ENCODE assay signal across 25 cellular contexts in the genomic region with DNA sequence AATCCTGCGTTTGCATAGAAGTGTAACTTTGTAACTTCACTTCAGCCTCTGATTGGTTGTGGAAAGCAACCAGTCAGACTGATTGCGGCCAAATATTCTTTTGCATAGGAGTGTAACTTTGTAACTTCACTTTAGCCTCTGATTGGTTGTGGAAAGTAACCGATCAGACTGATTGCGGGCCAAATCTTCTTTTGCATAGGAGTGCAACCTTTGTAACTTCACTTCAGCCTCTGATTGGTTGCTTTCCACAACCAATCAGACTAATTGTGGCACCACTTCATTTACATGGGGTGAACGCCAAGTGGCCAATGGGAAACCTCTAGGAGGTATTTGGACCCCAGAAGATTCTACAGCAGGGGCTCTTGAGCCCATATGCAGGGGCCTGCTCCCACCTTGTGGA. TPM values are rescaled to one million over a fixed set of nuclear protein-coding genes. Genes with fewer than 3 reads are reported as not detected.
A peak's percentile ranks its signal among the peaks of the same experiment; 100 is the strongest.
DNase-seq lines count a peak whose midpoint lies in the region; ATAC-seq, FAIRE-seq and TF ChIP-seq lines count a peak whose summit lies in the region.
"Had no signal": no experiment of that assay in that cellular context is flagged by ENCODE, and none has a peak within 500 bp of the region (broad histone marks: within the 10 kb centered on the region; RNA-seq: fewer than 3 reads in every experiment).

No MANE protein-coding gene starts in this region.

- H3K4me3 Mint-ChIP-seq in endodermal cell: no peak overlapping the region
- H3K4me3 Mint-ChIP-seq: CD8-positive, alpha-beta memory T cell had no signal

- 72% methylated on average over 5 of the region's 5 CpGs for WGBS in HepG2 (ENCODE audit: low lambda C conversion rate)
- 93% methylated on average over 5 of the region's 5 CpGs for WGBS in right lobe of liver (ENCODE audit: insufficient coverage, low coverage, low lambda C conversion rate, missing lambda C conversion rate)
- WGBS in endodermal cell (ENCODE audit: insufficient coverage in 1 of 2, insufficient read length in 1 of 2), 2 experiments: 89 to 96% methylated on average over 5 of the region's 5 CpGs

- peaks cover 7% of the 10 kb centered on the region for H3K4me1 Mint-ChIP-seq in endodermal cell

- no peak for TF ChIP-seq CTCF in HepG2 (CRISPR knock-in tag; IDR thresholded peaks at IDR 0.05)
- no peak for TF ChIP-seq CTCF in right lobe of liver (IDR thresholded peaks at IDR 0.05)
- TF ChIP-seq CTCF in endodermal cell (conservative IDR thresholded peaks at IDR 0.05): no peak

- ATAC-seq in HepG2: no peak
- ATAC-seq in right lobe of liver: no peak
- ATAC-seq in Right ventricle myocardium superior (ENCODE audit: poor library complexity): no peak
- ATAC-seq: Right ventricle myocardium inferior had no signal

- H3K36me3 ChIP-seq in HepG2 (replicated peaks in 1 of 2; ENCODE audit: control insufficient read depth in 1 of 2, insufficient read depth in 2 of 2, low read length in 2 of 2): no peaks in the 10 kb centered on the region
- no peaks in the 10 kb centered on the region for H3K36me3 ChIP-seq in right lobe of liver
- peaks cover under 1% of the 10 kb centered on the region for H3K36me3 ChIP-seq in endodermal cell (ENCODE audit: control insufficient read depth, insufficient read depth, low read length)
- H3K36me3 ChIP-seq: BE2C had no signal

- H3K9me3 Mint-ChIP-seq in endodermal cell: peaks cover 5% of the 10 kb centered on the region
- H3K9me3 Mint-ChIP-seq: CD14-positive monocyte; CD8-positive, alpha-beta memory T cell had no signal

- H3K4me2 ChIP-seq in HepG2 (ENCODE audit: low read depth, low read length): no peak overlapping the region
- H3K4me2 ChIP-seq: PC-9 had no signal

- CTCF ChIA-PET in HepG2 (lab: Yijun Ruan, JAX; ENCODE audit: low intra/inter-chr PET ratio, low total read pairs): no interaction called here

- no peak for DNase-seq in HepG2 (ENCODE audit: low spot score)
- no peak for DNase-seq in right lobe of liver
- peak; percentile 36 for DNase-seq in endodermal cell
- no peak for DNase-seq in substantia nigra (lab: John Stamatoyannopoulos, UW)
- DNase-seq in Right ventricle myocardium superior: no peak
- DNase-seq in AG08396 (ENCODE audit: low spot score): no peak
- no peak for DNase-seq in NCI-H510A treated with DMSO at 0.1 percent for 48 hours (lab: John Stamatoyannopoulos, UW)
- DNase-seq: BE2C; CD8-positive, alpha-beta memory T cell; DMS79 treated with DMSO at 0.1 percent for 48 hours; GF-D8; MV-4-11; NCI-H1105; NCI-H1436 treated with DMSO at 0.1 percent for 48 hours; NCI-H1930; NCI-H446 treated with DMSO at 0.1 percent for 48 hours; NCI-H526 treated with DMSO at 0.1 percent for 48 hours; PC-9 had no signal

- intact Hi-C loops in HepG2 (cut with micrococcal nuclease; ENCODE audit: unreplicated experiment): no loop called here
- intact Hi-C loops in right lobe of liver (cut with DNase I): no loop called here
- intact Hi-C loops in Right ventricle myocardium superior (cut with DNase I): no loop called here

- no TSS peak for BruUV-seq in HepG2 (replicated peaks; lab: Mats Ljungman, UMichigan)

- TF ChIP-seq POLR2A in HepG2 (IDR thresholded peaks at IDR 0.05; ENCODE audit: insufficient read depth in 1 of 2, low read depth in 2 of 2, low read length in 2 of 2) (no peak), right lobe of liver (IDR thresholded peaks at IDR 0.05) (no peak)

- POLR2A ChIA-PET in HepG2 (lab: Yijun Ruan, JAX): interaction anchor here (1.4 kb wide), 1 partner anchor 10 kb away, joined by 5 read pairs; no protein-coding TSS in a partner anchor

- H3K36me3 Mint-ChIP-seq in endodermal cell (ENCODE audit: low read depth): peaks cover 8% of the 10 kb centered on the region
- H3K36me3 Mint-ChIP-seq: CD14-positive monocyte; CD8-positive, alpha-beta memory T cell had no signal

- TF ChIP-seq RAD21 in HepG2 (CRISPR knock-in tag; IDR thresholded peaks at IDR 0.05): no peak

- peaks cover 62% of the 10 kb centered on the region for H3K4me1 ChIP-seq in HepG2 (ENCODE audit: insufficient read depth, low read length)
- H3K4me1 ChIP-seq in right lobe of liver: no peaks in the 10 kb centered on the region
- H3K4me1 ChIP-seq in endodermal cell (ENCODE audit: control insufficient read depth, insufficient read depth, low read length): no peaks in the 10 kb centered on the region
- H3K4me1 ChIP-seq: BE2C had no signal

- H3K4me3 ChIP-seq in HepG2 (replicated peaks in 1 of 3; ENCODE audit: insufficient read depth in 1 of 3, low read depth in 2 of 3, low read length in 3 of 3): no peak overlapping the region
- H3K4me3 ChIP-seq in right lobe of liver: no peak overlapping the region
- no peak overlapping the region for H3K4me3 ChIP-seq in endodermal cell (ENCODE audit: low read length)
- H3K4me3 ChIP-seq: PC-9, SJSA1 had no signal

- H3K27ac ChIP-seq in HepG2 (ENCODE audit: extremely low read length, insufficient read depth, low read length): no peak overlapping the region
- H3K27ac ChIP-seq in right lobe of liver: no peak overlapping the region
- H3K27ac ChIP-seq in endodermal cell (ENCODE audit: low read depth, low read length): no peak overlapping the region
- H3K27ac ChIP-seq in substantia nigra (ENCODE audit: low read depth, low read length, poor library complexity, severe bottlenecking): peak overlapping the region; percentile 100
- H3K27ac ChIP-seq: 22Rv1, HL-60, PC-9, SJSA1 had no signal

- H3K27ac Mint-ChIP-seq in endodermal cell: no peak overlapping the region
- H3K27ac Mint-ChIP-seq: CD14-positive monocyte; CD8-positive, alpha-beta memory T cell had no signal

- H4K20me1 ChIP-seq in HepG2 (ENCODE audit: insufficient read depth, low read length): no peaks in the 10 kb centered on the region

- TF ChIP-seq EP300 in HepG2 (IDR thresholded peaks at IDR 0.05; ENCODE audit: low read depth in 2 of 2, low read length in 2 of 2) (no peak), HepG2 (CRISPR knock-in tag; IDR thresholded peaks at IDR 0.05; ENCODE audit: borderline replicate concordance) (no peak)

- H3K9ac ChIP-seq in HepG2 (ENCODE audit: insufficient read depth, low read depth, low read length): no peak overlapping the region
- no peak overlapping the region for H3K9ac ChIP-seq in endodermal cell (ENCODE audit: extremely low read depth, low read length, poor library complexity, severe bottlenecking)

- H3K9me3 ChIP-seq in HepG2 (ENCODE audit: low read length) (no peaks in the 10 kb centered on the region), right lobe of liver (no peaks in the 10 kb centered on the region), endodermal cell (ENCODE audit: control insufficient read depth, low read length) (peaks cover under 1% of the 10 kb centered on the region)
- H3K9me3 ChIP-seq: BE2C, SJSA1 had no signal

- H3K27me3 Mint-ChIP-seq in endodermal cell (ENCODE audit: insufficient read depth): no peaks in the 10 kb centered on the region

- in situ Hi-C loops in HepG2 (cut with HindIII; ENCODE audit: extremely low pct_ligation_motif_present, low pct_unique_long_range_greater_than_20kb): no loop called here

- H3K27me3 ChIP-seq in HepG2 (ENCODE audit: control insufficient read depth in 1 of 2, insufficient read depth in 2 of 2, low read length in 2 of 2) (no peaks in the 10 kb centered on the region; a peak in 1 of 5 replicates), right lobe of liver (peaks cover 0 to 3% of the 10 kb centered on the region in 2 donors), endodermal cell (ENCODE audit: control insufficient read depth, insufficient read depth, low read length, poor library complexity, severe bottlenecking) (no peaks in the 10 kb centered on the region)
- H3K27me3 ChIP-seq: SJSA1 had no signal

- H3K79me2 ChIP-seq in HepG2 (ENCODE audit: insufficient read depth, low read length): peaks cover 12% of the 10 kb centered on the region

- no peak for FAIRE-seq in HepG2 (lab: Jason Lieb, UNC)
- FAIRE-seq: GM12891, H1 had no signal

- H2AFZ ChIP-seq in HepG2 (ENCODE audit: low read length): no peak overlapping the region
- H2AFZ ChIP-seq: PC-9 had no signal

RNA-seq across cellular contexts. Expression of gene TMEM98, which starts 1.8 kb away (rescaled TPM):
- total RNA-seq in HepG2 (2016; rRNA removed; fragmentation: Illumina TruSeq; extraction: Trizol) (77.3 and 103 TPM in 2 replicates), right lobe of liver (10 to 100 TPM in 4 of 6 experiments, 1 to 10 TPM in 2; 7.8 to 31.5 (median 19.2) TPM), endodermal cell (100 to 1,000 TPM; 134 to 137 TPM), Right ventricle myocardium superior (10.0 TPM)
- 53.1 and 67.2 TPM in 2 replicates for total RNA-seq in HepG2 (2016; cell fraction: cytosol; rRNA removed; fragmentation: Illumina TruSeq; extraction: Trizol; ENCODE audit: low read depth)
- total RNA-seq in HepG2 (2016; cell fraction: insoluble cytoplasmic fraction; rRNA removed; fragmentation: Illumina TruSeq; extraction: Trizol): 79.2 and 109 TPM in 2 replicates
- total RNA-seq in HepG2 (2016; cell fraction: membrane; rRNA removed; fragmentation: Illumina TruSeq; extraction: Trizol): 111 and 127 TPM in 2 replicates
- 75.4 and 76.4 TPM in 2 replicates for total RNA-seq in HepG2 (2016; cell fraction: nucleus; rRNA removed; fragmentation: Illumina TruSeq; extraction: Trizol)
- 175 and 180 TPM in 2 replicates for polyA plus RNA-seq in HepG2 (2011; rRNA removed)
- 328 and 339 TPM in 2 replicates for polyA plus RNA-seq in HepG2 (2011; cell fraction: cytosol; rRNA removed)
- 173 and 209 TPM in 2 replicates for polyA plus RNA-seq in HepG2 (2011; cell fraction: nucleus; rRNA removed)
- polyA plus RNA-seq in HepG2 (2012): 69.9 and 74.1 TPM in 2 replicates
- polyA plus RNA-seq in HepG2 (2016; cell fraction: cytosol; fragmentation: Illumina TruSeq; extraction: Trizol; ENCODE audit: low read depth): 92.0 and 118 TPM in 2 replicates
- 87.3 and 89.1 TPM in 2 replicates for polyA plus RNA-seq in HepG2 (2016; cell fraction: insoluble cytoplasmic fraction; fragmentation: Illumina TruSeq; extraction: Trizol; ENCODE audit: low read depth)
- polyA plus RNA-seq in HepG2 (2016; cell fraction: membrane; fragmentation: Illumina TruSeq; extraction: Trizol; ENCODE audit: low read depth): 118 and 131 TPM in 2 replicates
- polyA plus RNA-seq in HepG2 (2016; cell fraction: nucleus; fragmentation: Illumina TruSeq; extraction: Trizol; ENCODE audit: insufficient read depth, low read depth): 139 and 141 TPM in 2 replicates
- 1.2 and 454 TPM in 2 replicates for polyA minus RNA-seq in HepG2 (2011; rRNA and poly(A)+ RNA removed; ENCODE audit: low replicate concordance)
- polyA minus RNA-seq in HepG2 (2011; cell fraction: cytosol; rRNA and poly(A)+ RNA removed): 65.4 and 66.9 TPM in 2 replicates
- 53.7 and 60.7 TPM in 2 replicates for polyA minus RNA-seq in HepG2 (2011; cell fraction: nucleus; rRNA and poly(A)+ RNA removed)
- polyA plus RNA-seq in endodermal cell (2013, experiment 1 of 2): 124 TPM
- 116 TPM for polyA plus RNA-seq in endodermal cell (2013, experiment 2 of 2)
- total RNA-seq: PC-9 had no signal
- polyA plus RNA-seq: CD14-positive monocyte; CD8-positive, alpha-beta memory T cell had no signal

RNA-seq across cellular contexts. Expression of gene MYO1D, which starts 49.3 kb away (rescaled TPM):
- 13.2 and 15.4 TPM in 2 replicates for total RNA-seq in HepG2 (2016; rRNA removed; fragmentation: Illumina TruSeq; extraction: Trizol)
- 3.0 and 3.6 TPM in 2 replicates for total RNA-seq in HepG2 (2016; cell fraction: cytosol; rRNA removed; fragmentation: Illumina TruSeq; extraction: Trizol; ENCODE audit: low read depth)
- total RNA-seq in HepG2 (2016; cell fraction: insoluble cytoplasmic fraction; rRNA removed; fragmentation: Illumina TruSeq; extraction: Trizol): 12.4 and 13.8 TPM in 2 replicates
- 5.7 and 6.1 TPM in 2 replicates for total RNA-seq in HepG2 (2016; cell fraction: membrane; rRNA removed; fragmentation: Illumina TruSeq; extraction: Trizol)
- total RNA-seq in HepG2 (2016; cell fraction: nucleus; rRNA removed; fragmentation: Illumina TruSeq; extraction: Trizol): 14.8 and 18.3 TPM in 2 replicates
- 17.3 and 19.7 TPM in 2 replicates for polyA plus RNA-seq in HepG2 (2011; rRNA removed)
- polyA plus RNA-seq in HepG2 (2011; cell fraction: cytosol; rRNA removed): 15.1 and 24.7 TPM in 2 replicates
- polyA plus RNA-seq in HepG2 (2011; cell fraction: nucleus; rRNA removed): 8.8 and 9.9 TPM in 2 replicates
- polyA plus RNA-seq in HepG2 (2012): 21.0 and 26.3 TPM in 2 replicates
- polyA plus RNA-seq in HepG2 (2016; cell fraction: cytosol; fragmentation: Illumina TruSeq; extraction: Trizol; ENCODE audit: low read depth): 0.91 and 1.2 TPM in 2 replicates
- polyA plus RNA-seq in HepG2 (2016; cell fraction: insoluble cytoplasmic fraction; fragmentation: Illumina TruSeq; extraction: Trizol; ENCODE audit: low read depth): 11.4 and 15.7 TPM in 2 replicates
- 2.9 and 3.4 TPM in 2 replicates for polyA plus RNA-seq in HepG2 (2016; cell fraction: membrane; fragmentation: Illumina TruSeq; extraction: Trizol; ENCODE audit: low read depth)
- polyA plus RNA-seq in HepG2 (2016; cell fraction: nucleus; fragmentation: Illumina TruSeq; extraction: Trizol; ENCODE audit: insufficient read depth, low read depth): 8.9 and 12.3 TPM in 2 replicates
- polyA minus RNA-seq in HepG2 (2011; rRNA and poly(A)+ RNA removed; ENCODE audit: low replicate concordance): 1.8 and 19.9 TPM in 2 replicates
- polyA minus RNA-seq in HepG2 (2011; cell fraction: cytosol; rRNA and poly(A)+ RNA removed): 24.6 and 25.3 TPM in 2 replicates
- polyA minus RNA-seq in HepG2 (2011; cell fraction: nucleus; rRNA and poly(A)+ RNA removed): 44.4 and 61.9 TPM in 2 replicates
- 10 to 100 TPM; 17.6 to 25.7 (median 21.0) TPM for total RNA-seq in right lobe of liver
- 10 to 100 TPM; 42.9 to 43.7 TPM for total RNA-seq in endodermal cell
- polyA plus RNA-seq in endodermal cell (2013, experiment 1 of 2): 10.5 TPM
- polyA plus RNA-seq in endodermal cell (2013, experiment 2 of 2): 11.1 TPM
- total RNA-seq in Right ventricle myocardium superior: 3.8 TPM
